Comparison of ENCODE assay signal across 18 cellular contexts in the genomic region with DNA sequence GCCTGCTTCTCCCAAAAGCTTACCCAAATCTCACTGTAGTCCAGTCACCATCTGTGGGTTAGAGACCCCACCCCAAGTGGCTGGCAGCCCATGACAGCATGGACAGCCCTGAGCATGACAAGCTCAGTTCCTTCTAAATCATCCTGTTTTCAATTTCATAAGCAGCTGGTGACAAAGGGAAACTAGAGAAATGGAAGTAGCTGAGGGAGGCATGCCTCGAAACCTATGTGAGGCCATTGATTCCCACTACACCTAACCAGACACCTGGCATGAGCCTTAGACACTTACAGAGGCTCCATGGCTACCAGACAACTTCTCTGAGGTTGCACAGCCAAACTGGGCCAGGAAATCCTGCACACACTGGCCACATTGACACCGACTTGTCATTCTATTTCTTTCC. TPM values are rescaled to one million over a fixed set of nuclear protein-coding genes. Genes with fewer than 3 reads are reported as not detected.
A peak's percentile ranks its signal among the peaks of the same experiment; 100 is the strongest.
DNase-seq lines count a peak whose midpoint lies in the region; ATAC-seq and TF ChIP-seq lines count a peak whose summit lies in the region.
"Had no signal": no experiment of that assay in that cellular context is flagged by ENCODE, and none has a peak within 500 bp of the region (broad histone marks: within the 10 kb centered on the region; RNA-seq: fewer than 3 reads in every experiment).

No MANE protein-coding gene starts in this region.

- intact Hi-C loops in mammary epithelial cell (cut with micrococcal nuclease) = no loop called here

- WGBS in mammary epithelial cell (ENCODE audit: low coverage, missing lambda C conversion rate) = 96% methylated on average over 2 of the region's 2 CpGs

- H3K4me3 ChIP-seq in LNCaP clone FGC (ENCODE audit: low read depth, low read length) = peak overlapping the region; percentile 16; the same call in 1 of the 2 replicates
- H3K4me3 ChIP-seq in mammary epithelial cell (replicated peaks in 1 of 3; ENCODE audit: insufficient read depth in 1 of 3, low read depth in 2 of 3, low read length in 3 of 3) = no peak overlapping the region
- H3K4me3 ChIP-seq: heart left ventricle, PC-9, transverse colon had no signal

- no peaks in the 10 kb centered on the region for H3K27me3 ChIP-seq in mammary epithelial cell (ENCODE audit: insufficient read depth, low read length)
- H3K27me3 ChIP-seq: heart left ventricle, transverse colon had no signal

- DNase-seq in CD1c-positive myeloid dendritic cell (ENCODE audit: extremely low spot score) (peak; percentile 5), LNCaP clone FGC (ENCODE audit: low read depth) (no peak), mammary epithelial cell (no peak), hippocampal formation (lab: John Stamatoyannopoulos, UW) (no peak), NAMALWA (ENCODE audit: low spot score) (no peak)
- no peak for DNase-seq in stimulated activated CD4-positive, alpha-beta T cell treated with anti-CD3 and anti-CD28 coated beads, Interleukin-1b, Interleukin-23, amount 100 ng/mL, for 48 hours
- DNase-seq: activated CD4-positive, alpha-beta T cell treated with anti-CD3 and anti-CD28 coated beads for 1 hour; activated T-cell treated with anti-CD3 and anti-CD28 coated beads, Interleukin-2, amount 50 U/mL, for 1 hour; amniotic stem cell; DMS153; heart left ventricle; kidney glomerular epithelial cell; NCI-H1092 treated with DMSO at 0.1 percent for 48 hours; PC-9; T-cell; transverse colon had no signal

- TF ChIP-seq CTCF in LNCaP clone FGC (IDR thresholded peaks at IDR 0.05; ENCODE audit: control insufficient read depth, extremely low read depth, insufficient read depth) (no peak), mammary epithelial cell (conservative IDR thresholded peaks at IDR 0.05 in 1 of 2, IDR thresholded peaks at IDR 0.05 in 1 of 2; ENCODE audit: extremely low read depth in 1 of 2, insufficient read depth in 1 of 2, low read depth in 1 of 2, low read length in 2 of 2) (no peak)

- no peak overlapping the region for H3K9ac ChIP-seq in mammary epithelial cell (ENCODE audit: insufficient read depth, low read length)

- H3K4me2 ChIP-seq in mammary epithelial cell (ENCODE audit: insufficient read depth, low read depth, low read length) = no peak overlapping the region

- H3K79me2 ChIP-seq in mammary epithelial cell (ENCODE audit: insufficient read depth, low read length) = no peaks in the 10 kb centered on the region

- dilution Hi-C loops in mammary epithelial cell (cut with HindIII; ENCODE audit: low sequenced_read_pairs) = no loop called here

- H3K36me3 ChIP-seq in mammary epithelial cell (ENCODE audit: insufficient read depth, low read length) = no peaks in the 10 kb centered on the region

- peaks cover 8% of the 10 kb centered on the region for H3K4me1 ChIP-seq in mammary epithelial cell (ENCODE audit: insufficient read depth, low read length)

- H3K9me3 ChIP-seq in mammary epithelial cell (replicated peaks; ENCODE audit: insufficient read depth, low read length) = no peaks in the 10 kb centered on the region
- H3K9me3 ChIP-seq: heart left ventricle, transverse colon had no signal

- in situ Hi-C loops in mammary epithelial cell (cut with MboI; ENCODE audit: low sequenced_read_pairs in 2 of 2) = no loop called here

- no peak overlapping the region for H2AFZ ChIP-seq in mammary epithelial cell (ENCODE audit: low read depth, low read length)
- H2AFZ ChIP-seq: PC-9 had no signal

- CTCF ChIA-PET in mammary epithelial cell (lab: Charles Lee; ENCODE audit: low non-redundant PET) = no interaction called here

- no TSS peak for BruUV-seq in mammary epithelial cell (replicated peaks; lab: Mats Ljungman, UMichigan)

- no peak overlapping the region for H3K27ac ChIP-seq in mammary epithelial cell (ENCODE audit: insufficient read depth, low read depth, low read length)
- H3K27ac ChIP-seq: heart left ventricle, PC-9, transverse colon had no signal

- peak; percentile 71 for ATAC-seq in GM19463 (IDR thresholded peaks at IDR 0.05; ENCODE audit: unreplicated experiment)
- peak; percentile 63 for ATAC-seq in HG02798 (IDR thresholded peaks at IDR 0.05; ENCODE audit: poor library complexity, unreplicated experiment)
- ATAC-seq: heart left ventricle, T-cell had no signal

- H4K20me1 ChIP-seq in mammary epithelial cell (ENCODE audit: insufficient read depth, low read length) = no peaks in the 10 kb centered on the region

RNA-seq across cellular contexts. Expression of a gene that starts 56.2 kb away (rescaled TPM):
- total RNA-seq in mammary epithelial cell = 1 to 10 TPM; 4.0 to 8.1 TPM
- 4.6 TPM for polyA plus RNA-seq in mammary epithelial cell
- polyA minus RNA-seq in mammary epithelial cell = 17.4 TPM
